ENCODE assay signal across 2 cellular contexts in the genomic region with DNA sequence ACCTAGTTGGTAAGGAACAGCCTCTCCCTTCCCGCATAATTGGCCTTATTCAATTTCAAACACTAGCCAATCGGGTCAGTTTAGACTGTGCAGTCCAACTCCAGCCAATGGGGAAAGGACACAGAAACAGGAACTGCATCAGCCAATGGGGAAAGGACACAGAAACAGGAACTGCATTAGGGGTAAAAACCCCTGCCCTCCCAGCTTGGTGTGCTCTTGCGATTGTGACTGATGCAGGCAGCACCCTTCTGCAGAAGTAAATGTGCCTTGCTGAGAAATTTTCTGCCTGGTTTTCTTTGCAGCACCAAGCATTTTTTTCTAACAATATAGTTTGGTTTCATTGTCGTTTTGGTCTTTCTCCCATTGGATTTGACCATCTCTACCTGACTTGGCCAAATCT.
TF ChIP-seq lines count a peak whose summit lies in the region.

No MANE protein-coding gene starts in this region.

TF ChIP-seq in GM12878, 131 proteins besides CTCF, POLR2A, EP300 and RAD21:
- TF ChIP-seq, protein P1, sequence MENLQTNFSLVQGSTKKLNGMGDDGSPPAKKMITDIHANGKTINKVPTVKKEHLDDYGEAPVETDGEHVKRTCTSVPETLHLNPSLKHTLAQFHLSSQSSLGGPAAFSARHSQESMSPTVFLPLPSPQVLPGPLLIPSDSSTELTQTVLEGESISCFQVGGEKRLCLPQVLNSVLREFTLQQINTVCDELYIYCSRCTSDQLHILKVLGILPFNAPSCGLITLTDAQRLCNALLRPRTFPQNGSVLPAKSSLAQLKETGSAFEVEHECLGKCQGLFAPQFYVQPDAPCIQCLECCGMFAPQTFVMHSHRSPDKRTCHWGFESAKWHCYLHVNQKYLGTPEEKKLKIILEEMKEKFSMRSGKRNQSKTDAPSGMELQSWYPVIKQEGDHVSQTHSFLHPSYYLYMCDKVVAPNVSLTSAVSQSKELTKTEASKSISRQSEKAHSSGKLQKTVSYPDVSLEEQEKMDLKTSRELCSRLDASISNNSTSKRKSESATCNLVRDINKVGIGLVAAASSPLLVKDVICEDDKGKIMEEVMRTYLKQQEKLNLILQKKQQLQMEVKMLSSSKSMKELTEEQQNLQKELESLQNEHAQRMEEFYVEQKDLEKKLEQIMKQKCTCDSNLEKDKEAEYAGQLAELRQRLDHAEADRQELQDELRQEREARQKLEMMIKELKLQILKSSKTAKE (IDR thresholded peaks at IDR 0.05; ENCODE audit: low read depth, poor library complexity, severe bottlenecking), result no peak
- 0 out of 2 replicates have a peak, but pooled peaks have one; percentile 72 for TF ChIP-seq CBX5 (IDR thresholded peaks at IDR 0.05; ENCODE audit: low read depth)
TF ChIP-seq in GM12878: peak in this region for 1.

TF ChIP-seq in neural cell, 6 proteins besides CTCF, POLR2A, EP300 and RAD21:
- TF ChIP-seq POLR2AphosphoS5 (IDR thresholded peaks at IDR 0.05), result peak; percentile 31
- TF ChIP-seq SMC3 (conservative IDR thresholded peaks at IDR 0.05; ENCODE audit: poor library complexity), result no peak
- TF ChIP-seq MXI1 (conservative IDR thresholded peaks at IDR 0.05; ENCODE audit: poor library complexity, severe bottlenecking), result peak; percentile 7
- TF ChIP-seq TAF1 (IDR thresholded peaks at IDR 0.05; ENCODE audit: low read depth), result no peak
